In genomic region chr13:30904043-30904442, GRCh38 we compare ENCODE assay signal across 24 cellular contexts. TPM values are rescaled to one million over a fixed set of nuclear protein-coding genes. Genes with fewer than 3 reads are reported as not detected.
"Had no signal": no experiment of that assay in that cellular context is flagged by ENCODE, and none has a peak within 500 bp of the region (broad histone marks: within the 10 kb centered on the region; RNA-seq: fewer than 3 reads in every experiment).

No MANE protein-coding gene starts in this region.

- H3K9me3 ChIP-seq: SJSA1 had no signal

- H3K27me3 ChIP-seq: SJSA1 had no signal

- DNase-seq: KBM-7, MV-4-11, NCI-H1048, NCI-H1105, NCI-H1417, NCI-H1436 treated with DMSO at 0.1 percent for 48 hours, NCI-H1694, NCI-H187 treated with DMSO at 0.1 percent for 48 hours, NCI-H2081, NCI-H2107, NCI-H226, NCI-H446, NCI-H510A, NCI-H524 treated with DMSO at 0.1 percent for 48 hours, NCI-H69, NCI-H774, Right ventricle myocardium superior, RPMI8226, SIG-M5 had no signal

- H3K36me3 ChIP-seq: SJSA1 had no signal

- H3K27ac ChIP-seq: HL-60, SJSA1, SK-N-MC had no signal

- H3K4me3 ChIP-seq: SJSA1, SK-N-MC had no signal

RNA-seq across cellular contexts. Expression of gene MEDAG, which starts 2.0 kb away (rescaled TPM):
- total RNA-seq: MCF 10A, SJSA1 had no signal

RNA-seq across cellular contexts. Expression of gene TEX26, which starts 28.4 kb away (rescaled TPM):
- total RNA-seq: LHCN-M2, MCF 10A, Right ventricle myocardium superior, SJSA1 had no signal
